In the genomic region with DNA sequence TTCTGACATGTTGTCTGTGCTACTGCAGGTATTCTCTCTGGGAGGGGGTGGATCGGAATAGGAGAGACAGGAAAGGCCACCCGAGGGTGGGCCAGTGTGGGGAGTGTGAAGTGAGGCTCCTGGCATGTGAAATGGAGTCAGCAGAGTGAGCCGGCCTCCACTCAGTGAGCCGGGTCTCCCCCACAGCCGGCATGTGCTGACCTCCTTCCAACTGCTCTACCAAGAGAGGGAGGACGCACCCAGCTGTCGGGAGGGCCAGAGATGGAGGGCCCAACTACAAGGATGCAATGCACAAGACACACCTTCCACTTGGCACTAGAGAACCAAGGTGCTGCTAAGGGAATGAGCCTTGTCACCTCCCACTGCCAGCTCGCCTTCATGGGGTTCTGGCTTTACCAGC, we compare ENCODE assay signal across 17 cellular contexts. TPM values are rescaled to one million over a fixed set of nuclear protein-coding genes. Genes with fewer than 3 reads are reported as not detected.
A peak's percentile ranks its signal among the peaks of the same experiment; 100 is the strongest.
DNase-seq lines count a peak whose midpoint lies in the region; TF ChIP-seq lines count a peak whose summit lies in the region.
"Had no signal": no experiment of that assay in that cellular context is flagged by ENCODE, and none has a peak within 500 bp of the region (broad histone marks: within the 10 kb centered on the region; RNA-seq: fewer than 3 reads in every experiment).

No MANE protein-coding gene starts in this region.

- H3K9ac ChIP-seq in Karpas-422 (ENCODE audit: low read length) = no peak overlapping the region

- H3K4me1 ChIP-seq in Karpas-422 (ENCODE audit: low read length) = peaks cover 47% of the 10 kb centered on the region
- H3K4me1 ChIP-seq in hepatocyte (ENCODE audit: insufficient read depth) = no peaks in the 10 kb centered on the region

- H3K9me2 ChIP-seq in Karpas-422 (replicated peaks; ENCODE audit: insufficient read depth, low read length) = no peaks in the 10 kb centered on the region
- H3K9me2 ChIP-seq in hepatocyte (replicated peaks; ENCODE audit: insufficient read depth) = no peaks in the 10 kb centered on the region

- H2AFZ ChIP-seq in Karpas-422 (ENCODE audit: low read length) (no peak overlapping the region), hepatocyte (no peak overlapping the region)

- H3K27ac ChIP-seq in Karpas-422 (ENCODE audit: low read length) = peak overlapping the region; percentile 21; the same call in 1 of the 2 replicates
- peak overlapping the region; percentile 88 for H3K27ac ChIP-seq in WERI-Rb-1
- peak overlapping the region; percentile 83 for H3K27ac ChIP-seq in hepatocyte
- H3K27ac ChIP-seq in substantia nigra (ENCODE audit: low read depth, low read length, poor library complexity, severe bottlenecking) = peak overlapping the region; percentile 62

- peak overlapping the region; percentile 31 for H3K4me2 ChIP-seq in Karpas-422 (ENCODE audit: low read depth, low read length, poor library complexity, severe bottlenecking)
- H3K4me2 ChIP-seq in hepatocyte = no peak overlapping the region

- H3K27me3 ChIP-seq in Karpas-422 (ENCODE audit: low read length) (no peaks in the 10 kb centered on the region), WERI-Rb-1 (ENCODE audit: insufficient read depth, low read depth, severe bottlenecking) (no peaks in the 10 kb centered on the region), hepatocyte (no peaks in the 10 kb centered on the region)

- H4K20me1 ChIP-seq in Karpas-422 (ENCODE audit: insufficient read depth, low read depth, low read length) (no peaks in the 10 kb centered on the region), hepatocyte (ENCODE audit: insufficient read depth, poor library complexity, severe bottlenecking) (no peaks in the 10 kb centered on the region)

- H3K9me3 ChIP-seq in Karpas-422 (ENCODE audit: low read length) (peaks cover 8% of the 10 kb centered on the region), WERI-Rb-1 (ENCODE audit: severe bottlenecking) (peaks cover 7% of the 10 kb centered on the region), hepatocyte (ENCODE audit: low read depth) (no peaks in the 10 kb centered on the region)

- TF ChIP-seq CTCF in WERI-Rb-1 (IDR thresholded peaks at IDR 0.05; ENCODE audit: low read depth, low read length) = no peak
- TF ChIP-seq CTCF in hepatocyte (IDR thresholded peaks at IDR 0.05; ENCODE audit: poor library complexity) = no peak

- 96% methylated on average over 8 of the region's 8 CpGs for WGBS in hepatocyte (ENCODE audit: low lambda C conversion rate, missing lambda C conversion rate)

- DNase-seq in Karpas-422 (no peak), WERI-Rb-1 (no peak), hepatocyte (ENCODE audit: low spot score) (no peak), substantia nigra (lab: John Stamatoyannopoulos, UW) (peak in 1 of 49 donors; percentile 62), amniotic stem cell (lab: John Stamatoyannopoulos, UW) (no peak), KG1 (lab: John Stamatoyannopoulos, UW) (no peak)
- DNase-seq in central memory CD4-positive, alpha-beta T cell = no peak
- DNase-seq: activated CD4-positive, alpha-beta memory T cell treated with anti-CD3 and anti-CD28 coated beads, Interleukin-2, amount 10 ng/mL, durations not matched to agents 7 days and 5 days; activated gamma-delta T cell; CD8-positive, alpha-beta memory T cell; dermis blood vessel endothelial cell; left colon; NCI-H1092; NCI-H187 treated with DMSO at 0.1 percent for 48 hours; nephron progenitor cell; NK-92 treated with Interleukin-12 subunit alpha and Interleukin-12 subunit beta, amount 100 ng/mL, for 24 hours had no signal

- H3K4me3 ChIP-seq in Karpas-422 (ENCODE audit: low read length) (no peak overlapping the region), WERI-Rb-1 (ENCODE audit: low read depth, low read length) (no peak overlapping the region), hepatocyte (no peak overlapping the region)
- H3K4me3 ChIP-seq: GM12878 had no signal

- H3K79me2 ChIP-seq in Karpas-422 (ENCODE audit: low read length) = no peaks in the 10 kb centered on the region
- H3K79me2 ChIP-seq in hepatocyte = no peaks in the 10 kb centered on the region

- H3K36me3 ChIP-seq in Karpas-422 (ENCODE audit: insufficient read depth, low read length) (0 out of 2 replicates have a peak, but pooled peaks cover 5% of the 10 kb centered on the region), WERI-Rb-1 (peaks cover 5% of the 10 kb centered on the region), hepatocyte (replicated peaks; ENCODE audit: insufficient read depth, low read depth) (no peaks in the 10 kb centered on the region)

RNA-seq across cellular contexts. Expression of gene CLSTN1, which starts 28.2 kb away (rescaled TPM):
- total RNA-seq in Karpas-422 (2014; rRNA removed; shearing (Covaris generic); ENCODE audit: low replicate concordance) = 52.0 and 77.7 TPM in 2 replicates
- 40.5 and 47.7 TPM in 2 replicates for total RNA-seq in hepatocyte
- 64.9 and 74.2 TPM in 2 replicates for polyA plus RNA-seq in hepatocyte

RNA-seq across cellular contexts. Expression of gene CTNNBIP1, which starts 58.1 kb away (rescaled TPM):
- 4.2 and 11.9 TPM in 2 replicates for total RNA-seq in Karpas-422 (2014; rRNA removed; shearing (Covaris generic); ENCODE audit: low replicate concordance)
- 22.8 and 25.2 TPM in 2 replicates for total RNA-seq in hepatocyte
- polyA plus RNA-seq in hepatocyte = 47.2 and 49.8 TPM in 2 replicates

Comparison
In these comparisons a context has a peak if more than half of its experiments do, and no peak if none do; other contexts are left out.
1. H3K27ac ChIP-seq: peak in every context shown above with its lines; median percentile 88 in WERI-Rb-1; 83 in hepatocyte; 62 in substantia nigra; 21 in Karpas-422.